24 cellular contexts compared by ENCODE assay signal in the genomic region with DNA sequence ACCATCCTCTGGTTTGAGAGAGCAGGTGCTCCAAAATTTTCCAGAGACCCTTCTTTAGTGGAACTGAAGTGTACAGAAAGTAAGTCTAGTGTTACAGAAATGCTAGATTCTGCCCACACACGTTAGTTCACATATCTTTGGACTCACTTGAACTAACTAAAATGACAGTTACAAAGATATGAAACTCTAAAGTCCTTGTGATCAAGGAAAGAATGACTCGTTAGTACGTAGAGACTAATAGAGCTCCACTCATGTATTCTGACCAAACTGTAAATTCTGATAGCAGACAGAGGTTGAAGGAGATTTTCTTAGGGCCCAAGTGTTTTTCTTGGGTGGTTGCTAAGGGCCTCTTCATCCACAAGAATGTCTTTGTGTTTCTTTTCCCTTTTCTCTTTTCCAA.
"Had no signal": no experiment of that assay in that cellular context is flagged by ENCODE, and none has a peak within 500 bp of the region (broad histone marks: within the 10 kb centered on the region; RNA-seq: fewer than 3 reads in every experiment).

No MANE protein-coding gene starts in this region.

- H2AFZ ChIP-seq: parathyroid adenoma had no signal

- H3K36me3 ChIP-seq: brain microvascular endothelial cell, esophagus muscularis mucosa, stomach, suprapubic skin, vagina had no signal

- H3K9ac ChIP-seq: parathyroid adenoma had no signal

- H3K9me3 ChIP-seq: esophagus muscularis mucosa, stomach, suprapubic skin, vagina had no signal

- H3K4me3 ChIP-seq: esophagus muscularis mucosa, stomach, suprapubic skin, vagina had no signal

- H3K4me1 ChIP-seq: parathyroid adenoma, suprapubic skin, vagina had no signal

- H3K27me3 ChIP-seq: brain microvascular endothelial cell, esophagus muscularis mucosa, stomach, suprapubic skin, vagina had no signal

- ATAC-seq: effector memory CD8-positive, alpha-beta T cell; natural killer cell treated with Interleukin-12 subunit alpha and Interleukin-12 subunit beta and Interleukin-15 and Interleukin-18, amount 100 ng/mL, for 72 hours; right cardiac atrium had no signal

- DNase-seq: activated B cell treated with CpG ODN at 0.5 μM for 24 hours; activated CD4-positive, alpha-beta T cell treated with anti-CD3 and anti-CD28 coated beads, Interleukin-2, amount 10 ng/mL, durations not matched to agents 24 days and 14 days; activated effector memory CD4-positive, alpha-beta T cell treated with Interleukin-2 at 50 U/mL for 16 hours; activated naive CD4-positive, alpha-beta T cell treated with anti-CD3 and anti-CD28 coated beads for 36 hours; activated T-cell treated with anti-CD3 and anti-CD28 coated beads, Interleukin-2, amount 50 U/mL, for 24 hours; anterior cingulate cortex; brain microvascular endothelial cell; central memory CD4-positive, alpha-beta T cell; dermis blood vessel endothelial cell; effector memory CD8-positive, alpha-beta T cell; glutamatergic neuron; hypothalamus; nucleus accumbens; right cardiac atrium; stimulated activated CD4-positive, alpha-beta T cell treated with anti-CD3 and anti-CD28 coated beads, Interleukin-12 subunit alpha, Interleukin-12 subunit beta, amount 100 ng/mL, for 4 hours; stimulated activated CD4-positive, alpha-beta T cell treated with anti-CD3 and anti-CD28 coated beads, Interleukin-4, amount 100 ng/mL, for 4 hours; stomach; T-helper 1 cell; trophoblast cell had no signal

- H3K27ac ChIP-seq: brain microvascular endothelial cell, esophagus muscularis mucosa, parathyroid adenoma, stomach, suprapubic skin, vagina had no signal
